In the genomic region with DNA sequence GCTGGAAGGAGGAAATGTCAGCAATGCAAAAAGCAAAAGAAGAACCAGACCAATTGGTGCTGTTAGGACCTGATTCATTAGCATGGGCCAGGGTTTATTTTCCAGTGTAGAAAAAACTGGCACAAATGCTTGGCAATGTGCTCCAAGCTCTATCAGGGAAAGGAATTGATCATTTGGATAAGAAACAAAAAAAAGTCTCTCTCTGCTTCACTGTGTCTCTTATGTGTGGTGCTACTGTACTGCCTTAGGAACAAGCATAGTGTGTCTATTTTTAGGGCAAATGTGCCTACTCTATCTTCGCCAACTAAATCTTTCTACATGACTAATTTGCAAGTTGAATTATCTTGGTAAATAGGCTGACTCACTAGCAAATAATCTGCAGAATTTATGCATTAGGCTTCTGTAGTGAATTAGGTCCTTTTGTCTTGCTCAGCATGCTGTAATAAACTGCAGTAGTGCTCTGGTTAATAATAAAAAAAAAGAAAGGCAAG, we compare ENCODE assay signal across 14 cellular contexts.
DNase-seq lines count a peak whose midpoint lies in the region; ATAC-seq and TF ChIP-seq lines count a peak whose summit lies in the region.
"Had no signal": no experiment of that assay in that cellular context is flagged by ENCODE, and none has a peak within 500 bp of the region (broad histone marks: within the 10 kb centered on the region; RNA-seq: fewer than 3 reads in every experiment).

No MANE protein-coding gene starts in this region.

- WGBS in endodermal cell (ENCODE audit: insufficient coverage in 1 of 2, insufficient read length in 1 of 2), 2 experiments = 55 to 60% methylated on average over 1 of the region's 1 CpG
- no CpG with 5 or more reads among the region's 1 CpG for WGBS in mesendoderm (ENCODE audit: extremely low coverage, insufficient coverage, low lambda C conversion rate)

- no peak overlapping the region for H4K5ac ChIP-seq in mesendoderm (ENCODE audit: low read length)

- no peaks in the 10 kb centered on the region for H3K9me2 ChIP-seq in PC-3 (replicated peaks; ENCODE audit: low read length)

- H2AFZ ChIP-seq in PC-3 (ENCODE audit: low read length) = no peak overlapping the region
- H2AFZ ChIP-seq: PC-9 had no signal

- no peak overlapping the region for H2BK15ac ChIP-seq in mesendoderm (replicated peaks; ENCODE audit: low read depth)

- H3K27me3 ChIP-seq in PC-3 (ENCODE audit: low read length) (no peaks in the 10 kb centered on the region), endodermal cell (ENCODE audit: control insufficient read depth, insufficient read depth, low read length, poor library complexity, severe bottlenecking) (no peaks in the 10 kb centered on the region), mesendoderm (ENCODE audit: insufficient read depth, low read length, poor library complexity) (no peaks in the 10 kb centered on the region), upper lobe of right lung (no peaks in the 10 kb centered on the region)

- intact Hi-C loops in PC-3 (cut with micrococcal nuclease) (no loop called here), upper lobe of right lung (cut with DNase I) (no loop called here)

- POLR2A ChIA-PET in PC-3 (lab: Charles Lee; ENCODE audit: unreplicated experiment) = no interaction called here

- H3K4me3 ChIP-seq in PC-3 (ENCODE audit: low read length) = no peak overlapping the region
- H3K4me3 ChIP-seq in endodermal cell (ENCODE audit: low read length) = no peak overlapping the region
- no peak overlapping the region for H3K4me3 ChIP-seq in mesendoderm (ENCODE audit: low read length)
- no peak overlapping the region for H3K4me3 ChIP-seq in upper lobe of right lung
- H3K4me3 ChIP-seq: PC-9 had no signal

- peak overlapping the region; percentile 10 for H3K56ac ChIP-seq in mesendoderm (ENCODE audit: low read length)

- H3K9me3 ChIP-seq in PC-3 (ENCODE audit: low read length) (no peaks in the 10 kb centered on the region), endodermal cell (ENCODE audit: control insufficient read depth, low read length) (no peaks in the 10 kb centered on the region), upper lobe of right lung (no peaks in the 10 kb centered on the region)

- H3K4me1 ChIP-seq in PC-3 (ENCODE audit: insufficient read depth, low read length) (0 out of 2 replicates have a peak, but pooled peaks cover 4% of the 10 kb centered on the region), endodermal cell (ENCODE audit: control insufficient read depth, insufficient read depth, low read length) (peaks cover 2% of the 10 kb centered on the region), mesendoderm (ENCODE audit: control insufficient read depth, low read depth, low read length) (peaks cover 2% of the 10 kb centered on the region), upper lobe of right lung (no peaks in the 10 kb centered on the region)

- H3K4me2 ChIP-seq in PC-3 (ENCODE audit: low read length) (no peak overlapping the region), mesendoderm (ENCODE audit: low read length) (no peak overlapping the region)
- H3K4me2 ChIP-seq: PC-9 had no signal

- H3K4me1 Mint-ChIP-seq in endodermal cell = peaks cover 7% of the 10 kb centered on the region
- H3K4me1 Mint-ChIP-seq: activated CD4-positive, alpha-beta memory T cell treated with anti-CD3 and anti-CD28 coated beads, Interleukin-2, amount 10 ng/mL, durations not matched to agents 7 days and 5 days; naive B cell; stimulated activated naive CD8-positive, alpha-beta T cell treated with anti-CD3 and anti-CD28 coated beads, Interleukin-15, amount 100 ng/mL, for 72 hours had no signal

- CTCF ChIA-PET in PC-3 (lab: Charles Lee) = no interaction called here

- H3K4me3 Mint-ChIP-seq in endodermal cell = no peak overlapping the region
- H3K4me3 Mint-ChIP-seq: activated CD4-positive, alpha-beta memory T cell treated with anti-CD3 and anti-CD28 coated beads, Interleukin-2, amount 10 ng/mL, durations not matched to agents 7 days and 5 days; naive B cell; stimulated activated naive CD8-positive, alpha-beta T cell treated with anti-CD3 and anti-CD28 coated beads, Interleukin-15, amount 100 ng/mL, for 72 hours had no signal

- H3K79me2 ChIP-seq in PC-3 (ENCODE audit: low read length) = no peaks in the 10 kb centered on the region
- H3K79me2 ChIP-seq in mesendoderm (ENCODE audit: control insufficient read depth, insufficient read depth, low read length) = no peaks in the 10 kb centered on the region

- H3K4ac ChIP-seq in mesendoderm (ENCODE audit: low read depth, low read length) = no peak overlapping the region

- no peak overlapping the region for H2AK5ac ChIP-seq in mesendoderm (ENCODE audit: low read length)

- H3K27ac Mint-ChIP-seq in endodermal cell = no peak overlapping the region
- H3K27ac Mint-ChIP-seq: activated CD4-positive, alpha-beta memory T cell treated with anti-CD3 and anti-CD28 coated beads, Interleukin-2, amount 10 ng/mL, durations not matched to agents 7 days and 5 days; naive B cell had no signal

- H3K36me3 ChIP-seq in PC-3 (ENCODE audit: low read depth, low read length) (no peaks in the 10 kb centered on the region), endodermal cell (ENCODE audit: control insufficient read depth, insufficient read depth, low read length) (no peaks in the 10 kb centered on the region), mesendoderm (ENCODE audit: control insufficient read depth, insufficient read depth, low read length) (no peaks in the 10 kb centered on the region), upper lobe of right lung (no peaks in the 10 kb centered on the region)

- BruUV-seq in PC-3 (replicated peaks; lab: Mats Ljungman, UMichigan) = no TSS peak

- no peak overlapping the region for H2BK120ac ChIP-seq in mesendoderm (ENCODE audit: low read depth, low read length)

- no peak overlapping the region for H3K18ac ChIP-seq in mesendoderm (ENCODE audit: low read length)

- no peaks in the 10 kb centered on the region for H3K79me1 ChIP-seq in mesendoderm (ENCODE audit: low read length)

- H3K27ac ChIP-seq in PC-3 (ENCODE audit: low read length) (no peak overlapping the region), endodermal cell (ENCODE audit: low read depth, low read length) (no peak overlapping the region), mesendoderm (ENCODE audit: low read depth, low read length) (peak overlapping the region; percentile 36), upper lobe of right lung (no peak overlapping the region)
- H3K27ac ChIP-seq: PC-9 had no signal

- H4K20me1 ChIP-seq in PC-3 (ENCODE audit: low read length) = no peaks in the 10 kb centered on the region

- no peak overlapping the region for H4K8ac ChIP-seq in mesendoderm (ENCODE audit: low read depth, low read length)

- H3K9ac ChIP-seq in PC-3 (ENCODE audit: low read length) (no peak overlapping the region), endodermal cell (ENCODE audit: extremely low read depth, low read length, poor library complexity, severe bottlenecking) (no peak overlapping the region), mesendoderm (ENCODE audit: low read length) (no peak overlapping the region)

- TF ChIP-seq CTCF in PC-3 (conservative IDR thresholded peaks at IDR 0.05; ENCODE audit: low read depth, low read length) = no peak
- no peak for TF ChIP-seq CTCF in endodermal cell (conservative IDR thresholded peaks at IDR 0.05)
- no peak for TF ChIP-seq CTCF in upper lobe of right lung (IDR thresholded peaks at IDR 0.05)

- in situ Hi-C loops in G401 (cut with HindIII; ENCODE audit: low sequenced_read_pairs) (no loop called here), KBM-7 (cut with MboI; ENCODE audit: low pct_unique_long_range_greater_than_20kb, low sequenced_read_pairs) (no loop called here)

- H3K23ac ChIP-seq in mesendoderm (ENCODE audit: low read length) = no peak overlapping the region

- peak; percentile 7 for DNase-seq in G401 (ENCODE audit: low spot score)
- peak; percentile 58 for DNase-seq in PC-3
- peak; percentile 53 for DNase-seq in endodermal cell
- DNase-seq in mesendoderm = peak; percentile 74
- no peak for DNase-seq in upper lobe of right lung
- DNase-seq in KBM-7 = no peak
- no peak for DNase-seq in COLO668 (lab: John Stamatoyannopoulos, UW; ENCODE audit: unreplicated experiment)
- DNase-seq: activated CD4-positive, alpha-beta memory T cell treated with anti-CD3 and anti-CD28 coated beads, Interleukin-2, amount 10 ng/mL, durations not matched to agents 7 days and 5 days; activated effector memory CD4-positive, alpha-beta T cell treated with anti-CD3 and anti-CD28 coated beads, Interleukin-2, amount 50 U/mL, for 16 hours; naive B cell; stimulated activated naive CD8-positive, alpha-beta T cell treated with anti-CD3 and anti-CD28 coated beads, Interleukin-15, amount 100 ng/mL, for 72 hours; T-helper 9 cell had no signal

- no peaks in the 10 kb centered on the region for H3F3A ChIP-seq in PC-3 (ENCODE audit: low read length, unreplicated experiment)

- H3K27me3 Mint-ChIP-seq in endodermal cell (ENCODE audit: insufficient read depth) = no peaks in the 10 kb centered on the region
- H3K27me3 Mint-ChIP-seq: activated CD4-positive, alpha-beta memory T cell treated with anti-CD3 and anti-CD28 coated beads, Interleukin-2, amount 10 ng/mL, durations not matched to agents 7 days and 5 days; naive B cell; stimulated activated naive CD8-positive, alpha-beta T cell treated with anti-CD3 and anti-CD28 coated beads, Interleukin-15, amount 100 ng/mL, for 72 hours had no signal

- H2BK5ac ChIP-seq in mesendoderm (ENCODE audit: low read length) = no peak overlapping the region

- H3K36me3 Mint-ChIP-seq in endodermal cell (ENCODE audit: low read depth) = no peaks in the 10 kb centered on the region
- H3K36me3 Mint-ChIP-seq: naive B cell had no signal

- ATAC-seq in PC-3 (peak; percentile 58), upper lobe of right lung (no peak), HG02870 (IDR thresholded peaks at IDR 0.05; ENCODE audit: unreplicated experiment) (no peak)
- ATAC-seq: stimulated activated naive CD8-positive, alpha-beta T cell treated with anti-CD3 and anti-CD28 coated beads, Interleukin-15, amount 100 ng/mL, for 72 hours had no signal

- H3K9me3 Mint-ChIP-seq in endodermal cell = no peaks in the 10 kb centered on the region

Comparison
In these comparisons a context has a peak if more than half of its experiments do, and no peak if none do; other contexts are left out.
1. DNase-seq: peak in G401 (single experiment), PC-3 (single experiment), endodermal cell (single experiment) and mesendoderm (single experiment); none in upper lobe of right lung (single experiment), KBM-7 (single experiment) and COLO668 (single experiment).